Comparison of ENCODE assay signal across 1 cellular context in genomic region chr16:28590384-28591340, GRCh38.
TF ChIP-seq lines count a peak whose summit lies in the region.

No MANE protein-coding gene starts in this region.

TF ChIP-seq in K562, 482 proteins besides CTCF, POLR2A, EP300 and RAD21:
- peak; percentile 65; the same call in 1 of the 2 replicates for TF ChIP-seq ZNF263 (CRISPR knock-in tag; IDR thresholded peaks at IDR 0.05; ENCODE audit: borderline replicate concordance)
- TF ChIP-seq RCOR1 (IDR thresholded peaks at IDR 0.05; ENCODE audit: borderline replicate concordance in 1 of 2, low read depth in 2 of 2, low read length in 2 of 2) = no peak
- TF ChIP-seq BRF1 (IDR thresholded peaks at IDR 0.05; ENCODE audit: borderline replicate concordance, extremely low read depth, insufficient read length) = no peak
- no peak for TF ChIP-seq ZNF830 (CRISPR knock-in tag; IDR thresholded peaks at IDR 0.05)
